27 cellular contexts compared by ENCODE assay signal in genomic region chr6:148359228-148359627, GRCh38. TPM values are rescaled to one million over a fixed set of nuclear protein-coding genes. Genes with fewer than 3 reads are reported as not detected.
"Had no signal": no experiment of that assay in that cellular context is flagged by ENCODE, and none has a peak within 500 bp of the region (broad histone marks: within the 10 kb centered on the region; RNA-seq: fewer than 3 reads in every experiment).

No MANE protein-coding gene starts in this region.

- H3K4me1 ChIP-seq: SJCRH30 had no signal

- H2AFZ ChIP-seq: PC-9 had no signal

- H3K4me2 ChIP-seq: PC-9, SK-N-SH had no signal

- H3K36me3 ChIP-seq: breast epithelium, SJCRH30 had no signal

- H3K27ac ChIP-seq: body of pancreas, PC-9, RWPE1, SJCRH30 had no signal

- DNase-seq: activated CD4-positive, alpha-beta T cell treated with anti-CD3 and anti-CD28 coated beads for 36 hours; activated CD4-positive, alpha-beta T cell treated with anti-CD3 and anti-CD28 coated beads, Interleukin-2, amount 10 ng/mL, durations not matched to agents 7 days and 5 days; activated CD4-positive, alpha-beta T cell treated with anti-CD3 and anti-CD28 coated beads, Interleukin-2, amount 50 U/mL, for 48 hours; activated CD8-positive, alpha-beta T cell treated with anti-CD3 and anti-CD28 coated beads, Interleukin-2, amount 10 ng/mL, durations not matched to agents 7 days and 5 days; activated gamma-delta T cell; activated naive CD4-positive, alpha-beta T cell treated with Interleukin-2 at 50 U/mL for 16 hours; activated naive CD8-positive, alpha-beta T cell treated with anti-CD3 and anti-CD28 coated beads, Interleukin-2, amount 10 ng/mL, durations not matched to agents 7 days and 5 days; activated T-cell treated with anti-CD3 and anti-CD28 coated beads, Interleukin-2, amount 50 U/mL, for 24 hours; body of pancreas; KG1; MM.1S; NCI-H1092; NCI-H1436 treated with DMSO at 0.1 percent for 48 hours; NCI-H1694 treated with DMSO at 0.1 percent for 48 hours; NCI-H2029; NCI-H345; NCI-H524 treated with DMSO at 0.1 percent for 48 hours; PC-9; SJCRH30; SK-N-SH had no signal

- H3K4me3 ChIP-seq: body of pancreas, breast epithelium, PC-9, SJCRH30 had no signal

- H3K27ac Mint-ChIP-seq: activated CD4-positive, alpha-beta T cell treated with anti-CD3 and anti-CD28 coated beads for 36 hours; activated CD4-positive, alpha-beta T cell treated with anti-CD3 and anti-CD28 coated beads, Interleukin-2, amount 10 ng/mL, durations not matched to agents 7 days and 5 days; activated CD8-positive, alpha-beta T cell treated with anti-CD3 and anti-CD28 coated beads, Interleukin-2, amount 10 ng/mL, durations not matched to agents 7 days and 5 days; activated naive CD4-positive, alpha-beta T cell treated with anti-CD3 and anti-CD28 coated beads, Interleukin-2, amount 50 U/mL, for 24 hours; activated naive CD8-positive, alpha-beta T cell treated with anti-CD3 and anti-CD28 coated beads, Interleukin-2, amount 10 ng/mL, durations not matched to agents 7 days and 5 days; activated T-cell treated with anti-CD3 and anti-CD28 coated beads, Interleukin-2, amount 50 U/mL, for 24 hours; activated T-helper 2 cell treated with anti-CD3 and anti-CD28 coated beads, Interferon-gamma antibody, Interleukin-2, Interleukin-4, amounts not matched to agents 10 μg/mL and 5 μg/mL and 100 μg/mL, durations not matched to agents 14 hours and 24 hours and 36 hours; T-helper 1 cell treated with Interleukin-12 subunit alpha and Interleukin-12 subunit beta and Interleukin-4 antibody, amounts not matched to agents 30 μg/mL and 1 μg/mL, for 36 hours; T-helper 2 cell treated with Interferon-gamma antibody and Interleukin-4, amounts not matched to agents 5 μg/mL and 100 μg/mL, for 36 hours had no signal

- H3K9me2 ChIP-seq: SK-N-SH had no signal

- H3K27me3 ChIP-seq: body of pancreas, breast epithelium, SJCRH30 had no signal

- H3K9me3 Mint-ChIP-seq: activated CD4-positive, alpha-beta T cell treated with anti-CD3 and anti-CD28 coated beads, Interleukin-2, amount 10 ng/mL, durations not matched to agents 7 days and 5 days; activated naive CD4-positive, alpha-beta T cell treated with anti-CD3 and anti-CD28 coated beads, Interleukin-2, amount 50 U/mL, for 24 hours; activated naive CD8-positive, alpha-beta T cell treated with anti-CD3 and anti-CD28 coated beads, Interleukin-2, amount 10 ng/mL, durations not matched to agents 7 days and 5 days; activated T-cell treated with anti-CD3 and anti-CD28 coated beads, Interleukin-2, amount 50 U/mL, for 24 hours; activated T-helper 2 cell treated with anti-CD3 and anti-CD28 coated beads, Interferon-gamma antibody, Interleukin-2, Interleukin-4, amounts not matched to agents 10 μg/mL and 5 μg/mL and 100 μg/mL, durations not matched to agents 14 hours and 24 hours and 36 hours; T-helper 1 cell treated with Interleukin-12 subunit alpha and Interleukin-12 subunit beta and Interleukin-4 antibody, amounts not matched to agents 30 μg/mL and 1 μg/mL, for 36 hours; T-helper 2 cell treated with Interferon-gamma antibody and Interleukin-4, amounts not matched to agents 5 μg/mL and 100 μg/mL, for 36 hours had no signal

- ATAC-seq: activated CD4-positive, alpha-beta T cell treated with anti-CD3 and anti-CD28 coated beads for 36 hours; activated CD4-positive, CD25-positive, alpha-beta regulatory T cell treated with anti-CD3 and anti-CD28 coated beads, Interleukin-2, amount 50 U/mL, for 24 hours; activated CD8-positive, alpha-beta T cell treated with anti-CD3 and anti-CD28 coated beads, Interleukin-2, amount 10 ng/mL, durations not matched to agents 7 days and 5 days; body of pancreas had no signal

- H3K9ac ChIP-seq: SK-N-SH had no signal

- H3K9me3 ChIP-seq: body of pancreas, breast epithelium, SJCRH30, SK-N-SH had no signal

- H3K4me1 Mint-ChIP-seq: activated naive CD4-positive, alpha-beta T cell treated with anti-CD3 and anti-CD28 coated beads, Interleukin-2, amount 50 U/mL, for 24 hours; activated naive CD8-positive, alpha-beta T cell treated with anti-CD3 and anti-CD28 coated beads, Interleukin-2, amount 10 ng/mL, durations not matched to agents 7 days and 5 days had no signal

- H3K36me3 Mint-ChIP-seq: activated naive CD4-positive, alpha-beta T cell treated with anti-CD3 and anti-CD28 coated beads, Interleukin-2, amount 50 U/mL, for 24 hours; activated naive CD8-positive, alpha-beta T cell treated with anti-CD3 and anti-CD28 coated beads, Interleukin-2, amount 10 ng/mL, durations not matched to agents 7 days and 5 days had no signal

- H3K4me3 Mint-ChIP-seq: activated CD4-positive, alpha-beta T cell treated with anti-CD3 and anti-CD28 coated beads for 36 hours; activated CD4-positive, alpha-beta T cell treated with anti-CD3 and anti-CD28 coated beads, Interleukin-2, amount 10 ng/mL, durations not matched to agents 7 days and 5 days; activated CD8-positive, alpha-beta T cell treated with anti-CD3 and anti-CD28 coated beads, Interleukin-2, amount 10 ng/mL, durations not matched to agents 7 days and 5 days; activated naive CD4-positive, alpha-beta T cell treated with anti-CD3 and anti-CD28 coated beads, Interleukin-2, amount 50 U/mL, for 24 hours; activated naive CD8-positive, alpha-beta T cell treated with anti-CD3 and anti-CD28 coated beads, Interleukin-2, amount 10 ng/mL, durations not matched to agents 7 days and 5 days; activated T-cell treated with anti-CD3 and anti-CD28 coated beads, Interleukin-2, amount 50 U/mL, for 24 hours; T-helper 1 cell treated with Interleukin-12 subunit alpha and Interleukin-12 subunit beta and Interleukin-4 antibody, amounts not matched to agents 30 μg/mL and 1 μg/mL, for 36 hours; T-helper 2 cell treated with Interferon-gamma antibody and Interleukin-4, amounts not matched to agents 5 μg/mL and 100 μg/mL, for 36 hours had no signal

RNA-seq across cellular contexts. Expression of gene SASH1, which starts 16.6 kb away (rescaled TPM):
- total RNA-seq: activated CD8-positive, alpha-beta T cell treated with anti-CD3 and anti-CD28 coated beads, Interleukin-2, amount 10 ng/mL, durations not matched to agents 7 days and 5 days; activated naive CD8-positive, alpha-beta T cell treated with anti-CD3 and anti-CD28 coated beads, Interleukin-2, amount 10 ng/mL, durations not matched to agents 7 days and 5 days had no signal
